ENCODE assay signal across 19 cellular contexts in genomic region chr13:103568314-103568713, GRCh38.
DNase-seq lines count a peak whose midpoint lies in the region; ATAC-seq and TF ChIP-seq lines count a peak whose summit lies in the region.
"Had no signal": no experiment of that assay in that cellular context is flagged by ENCODE, and none has a peak within 500 bp of the region (broad histone marks: within the 10 kb centered on the region; RNA-seq: fewer than 3 reads in every experiment).

No MANE protein-coding gene starts in this region.

- H3K36me3 Mint-ChIP-seq in neural progenitor cell = no peaks in the 10 kb centered on the region
- H3K36me3 Mint-ChIP-seq: CD8-positive, alpha-beta memory T cell had no signal

- no peak overlapping the region for H3K27ac Mint-ChIP-seq in neural progenitor cell
- H3K27ac Mint-ChIP-seq: CD8-positive, alpha-beta memory T cell had no signal

- H3K27ac ChIP-seq in neural progenitor cell = no peak overlapping the region
- H3K27ac ChIP-seq: C4-2B had no signal

- H3K4me1 ChIP-seq in neural progenitor cell = no peaks in the 10 kb centered on the region

- no peak overlapping the region for H3K4me2 ChIP-seq in neural progenitor cell

- no peaks in the 10 kb centered on the region for H3K4me1 Mint-ChIP-seq in neural progenitor cell
- H3K4me1 Mint-ChIP-seq: CD8-positive, alpha-beta memory T cell had no signal

- H3K9me3 ChIP-seq in neural progenitor cell (ENCODE audit: low read depth) = no peaks in the 10 kb centered on the region

- ATAC-seq in GM18519 (IDR thresholded peaks at IDR 0.05; ENCODE audit: low FRiP score, unreplicated experiment) (peak; percentile 78), HG02610 (IDR thresholded peaks at IDR 0.05; ENCODE audit: unreplicated experiment) (peak; percentile 58), HG03354 (IDR thresholded peaks at IDR 0.05; ENCODE audit: poor library complexity, severe bottlenecking, unreplicated experiment) (peak; percentile 68), HG03039 (IDR thresholded peaks at IDR 0.05; ENCODE audit: unreplicated experiment) (no peak)

- H3K4me3 ChIP-seq in neural progenitor cell = no peak overlapping the region

- H3K4me3 Mint-ChIP-seq in neural progenitor cell = no peak overlapping the region
- H3K4me3 Mint-ChIP-seq: CD8-positive, alpha-beta memory T cell had no signal

- no peaks in the 10 kb centered on the region for H3F3A ChIP-seq in neural progenitor cell (ENCODE audit: low read depth)

- H3K9ac ChIP-seq in neural progenitor cell = no peak overlapping the region

- no peaks in the 10 kb centered on the region for H3K79me2 ChIP-seq in neural progenitor cell (ENCODE audit: low read depth)

- H2AFZ ChIP-seq in neural progenitor cell (replicated peaks) = peak overlapping the region; percentile 46

- no peak for DNase-seq in neural progenitor cell (ENCODE audit: low spot score)
- no peak for DNase-seq in HUDEP-2 (lab: John Stamatoyannopoulos, UW; ENCODE audit: unreplicated experiment in 76 of 76)
- no peak for DNase-seq in LoVo (ENCODE audit: low spot score)
- DNase-seq: AML-193; Calu3; CD8-positive, alpha-beta memory T cell; DMS153; NCI-H1092 treated with DMSO at 0.1 percent for 48 hours; NCI-H1436 treated with DMSO at 0.1 percent for 48 hours; NCI-H1930; NCI-H2227 treated with DMSO at 0.1 percent for 48 hours; NCI-H510A; SIG-M5; T-helper 1 cell had no signal

- H3K9me3 Mint-ChIP-seq in neural progenitor cell = peaks cover 8% of the 10 kb centered on the region

- H3K36me3 ChIP-seq in neural progenitor cell = no peaks in the 10 kb centered on the region

- H3K27me3 Mint-ChIP-seq in neural progenitor cell (ENCODE audit: insufficient read depth, low read depth) = peaks cover under 1% of the 10 kb centered on the region
- H3K27me3 Mint-ChIP-seq: CD8-positive, alpha-beta memory T cell had no signal

- H3K27me3 ChIP-seq in neural progenitor cell = no peaks in the 10 kb centered on the region

- TF ChIP-seq CTCF in neural progenitor cell (IDR thresholded peaks at IDR 0.05) = no peak

- H4K20me1 ChIP-seq in neural progenitor cell (ENCODE audit: low read depth) = no peaks in the 10 kb centered on the region
